13 cellular contexts compared by ENCODE assay signal in genomic region chr5:172906888-172907287, GRCh38. TPM values are rescaled to one million over a fixed set of nuclear protein-coding genes. Genes with fewer than 3 reads are reported as not detected.
DNase-seq lines count a peak whose midpoint lies in the region; TF ChIP-seq lines count a peak whose summit lies in the region.
"Had no signal": no experiment of that assay in that cellular context is flagged by ENCODE, and none has a peak within 500 bp of the region (broad histone marks: within the 10 kb centered on the region; RNA-seq: fewer than 3 reads in every experiment).

No MANE protein-coding gene starts in this region.

- peak overlapping the region; percentile 57 for H3K27ac Mint-ChIP-seq in activated T-cell treated with anti-CD3 and anti-CD28 coated beads, Interleukin-2, amount 50 U/mL, for 24 hours
- no peak overlapping the region for H3K27ac Mint-ChIP-seq in neural progenitor cell
- H3K27ac Mint-ChIP-seq: activated naive CD4-positive, alpha-beta T cell treated with anti-CD3 and anti-CD28 coated beads, Interleukin-2, amount 10 ng/mL, durations not matched to agents 7 days and 5 days; dendritic cell treated with granulocyte-macrophage colony-stimulating factor and Interleukin-4, amounts not matched to agents 40 ng/mL and 50 ng/mL, for 4 days; T-helper 2 cell treated with Interferon-gamma antibody and Interleukin-4, amounts not matched to agents 5 μg/mL and 100 μg/mL, for 36 hours had no signal

- H3K9ac ChIP-seq in neural progenitor cell = no peak overlapping the region

- peaks cover 8% of the 10 kb centered on the region for H4K20me1 ChIP-seq in neural progenitor cell (ENCODE audit: low read depth)

- H3K4me3 ChIP-seq in ascending aorta (peak overlapping the region in 1 of 2 donors; percentile 26), mesodermal cell (ENCODE audit: extremely low read depth, insufficient read depth, low read length, poor library complexity, severe bottlenecking) (no peak overlapping the region), tibial nerve (no peak overlapping the region), neural progenitor cell (no peak overlapping the region)

- intact Hi-C loops in ascending aorta (cut with DNase I) = no loop called here

- H3K9me3 Mint-ChIP-seq in activated T-cell treated with anti-CD3 and anti-CD28 coated beads, Interleukin-2, amount 50 U/mL, for 24 hours = no peaks in the 10 kb centered on the region
- H3K9me3 Mint-ChIP-seq in neural progenitor cell = no peaks in the 10 kb centered on the region
- H3K9me3 Mint-ChIP-seq: activated naive CD4-positive, alpha-beta T cell treated with anti-CD3 and anti-CD28 coated beads, Interleukin-2, amount 10 ng/mL, durations not matched to agents 7 days and 5 days; dendritic cell treated with granulocyte-macrophage colony-stimulating factor and Interleukin-4, amounts not matched to agents 40 ng/mL and 50 ng/mL, for 4 days; T-helper 2 cell treated with Interferon-gamma antibody and Interleukin-4, amounts not matched to agents 5 μg/mL and 100 μg/mL, for 36 hours had no signal

- whole genome bisulfite sequencing in mesodermal cell (ENCODE audit: insufficient coverage in 2 of 2), 2 experiments = 73 to 78% methylated on average over 5 to 7 of the region's 10 CpGs
- WGBS in tibial nerve, 2 donors = 76 to 87% methylated on average over 10 of the region's 10 CpGs

- no peak for TF ChIP-seq POLR2A in tibial nerve (IDR thresholded peaks at IDR 0.05)

- H3K36me3 ChIP-seq in ascending aorta (peaks cover 0 to 12% of the 10 kb centered on the region in 2 donors), mesodermal cell (ENCODE audit: control insufficient read depth, insufficient read depth, low read length) (peaks cover 35% of the 10 kb centered on the region), tibial nerve (peaks cover 0 to 22% (median 0%) of the 10 kb centered on the region in 3 donors), neural progenitor cell (no peaks in the 10 kb centered on the region)

- H3K27me3 ChIP-seq in ascending aorta = no peaks in the 10 kb centered on the region
- no peaks in the 10 kb centered on the region for H3K27me3 ChIP-seq in tibial nerve
- no peaks in the 10 kb centered on the region for H3K27me3 ChIP-seq in neural progenitor cell

- H3F3A ChIP-seq in neural progenitor cell (ENCODE audit: low read depth) = no peaks in the 10 kb centered on the region

- H2AFZ ChIP-seq in neural progenitor cell (replicated peaks) = no peak overlapping the region

- no peaks in the 10 kb centered on the region for H3K79me2 ChIP-seq in neural progenitor cell (ENCODE audit: low read depth)

- no peak for DNase-seq in activated T-cell treated with anti-CD3 and anti-CD28 coated beads, Interleukin-2, amount 50 U/mL, for 24 hours
- no peak for DNase-seq in activated T-cell treated with anti-CD3 and anti-CD28 coated beads, Interleukin-2, amount 50 U/mL, for 1 hour
- DNase-seq in ascending aorta (ENCODE audit: low spot score in 2 of 2) (peak in 1 of 2 donors; percentile 81), tibial nerve (ENCODE audit: low spot score in 2 of 2) (no peak), NCI-H187 (lab: John Stamatoyannopoulos, UW) (no peak), T-helper 1 cell (no peak), neural progenitor cell (ENCODE audit: low spot score) (no peak)
- DNase-seq: activated naive CD4-positive, alpha-beta T cell treated with anti-CD3 and anti-CD28 coated beads, Interleukin-2, amount 10 ng/mL, durations not matched to agents 7 days and 5 days; Kasumi-1; stimulated activated CD4-positive, alpha-beta T cell treated with anti-CD3 and anti-CD28 coated beads, Interleukin-4, amount 100 ng/mL, for 4 hours had no signal

- H3K4me2 ChIP-seq in neural progenitor cell = no peak overlapping the region

- peaks cover 7% of the 10 kb centered on the region for H3K4me1 Mint-ChIP-seq in activated T-cell treated with anti-CD3 and anti-CD28 coated beads, Interleukin-2, amount 50 U/mL, for 24 hours (ENCODE audit: low read depth)
- peaks cover 10% of the 10 kb centered on the region for H3K4me1 Mint-ChIP-seq in neural progenitor cell
- H3K4me1 Mint-ChIP-seq: activated naive CD4-positive, alpha-beta T cell treated with anti-CD3 and anti-CD28 coated beads, Interleukin-2, amount 10 ng/mL, durations not matched to agents 7 days and 5 days had no signal

- TF ChIP-seq CTCF in ascending aorta (IDR thresholded peaks at IDR 0.05) = peak in 1 of 3 experiments; percentile 33
- no peak for TF ChIP-seq CTCF in tibial nerve (IDR thresholded peaks at IDR 0.05)
- TF ChIP-seq CTCF in neural progenitor cell (IDR thresholded peaks at IDR 0.05) = no peak

- H3K4me3 Mint-ChIP-seq in activated T-cell treated with anti-CD3 and anti-CD28 coated beads, Interleukin-2, amount 50 U/mL, for 24 hours = no peak overlapping the region
- no peak overlapping the region for H3K4me3 Mint-ChIP-seq in neural progenitor cell
- H3K4me3 Mint-ChIP-seq: activated naive CD4-positive, alpha-beta T cell treated with anti-CD3 and anti-CD28 coated beads, Interleukin-2, amount 10 ng/mL, durations not matched to agents 7 days and 5 days; dendritic cell treated with granulocyte-macrophage colony-stimulating factor and Interleukin-4, amounts not matched to agents 40 ng/mL and 50 ng/mL, for 4 days; T-helper 2 cell treated with Interferon-gamma antibody and Interleukin-4, amounts not matched to agents 5 μg/mL and 100 μg/mL, for 36 hours had no signal

- peaks cover 23% of the 10 kb centered on the region for H3K36me3 Mint-ChIP-seq in activated T-cell treated with anti-CD3 and anti-CD28 coated beads, Interleukin-2, amount 50 U/mL, for 24 hours (ENCODE audit: low read depth)
- peaks cover 5% of the 10 kb centered on the region for H3K36me3 Mint-ChIP-seq in neural progenitor cell
- H3K36me3 Mint-ChIP-seq: activated naive CD4-positive, alpha-beta T cell treated with anti-CD3 and anti-CD28 coated beads, Interleukin-2, amount 10 ng/mL, durations not matched to agents 7 days and 5 days had no signal

- H3K4me1 ChIP-seq in ascending aorta (peaks cover 42 to 70% of the 10 kb centered on the region in 2 donors), mesodermal cell (ENCODE audit: control insufficient read depth, insufficient read depth, low read length, poor library complexity, severe bottlenecking) (peaks cover 44% of the 10 kb centered on the region), tibial nerve (peaks cover 0 to 54% (median 33%) of the 10 kb centered on the region in 4 donors), neural progenitor cell (peaks cover 14% of the 10 kb centered on the region)

- H3K27me3 Mint-ChIP-seq in activated T-cell treated with anti-CD3 and anti-CD28 coated beads, Interleukin-2, amount 50 U/mL, for 24 hours = no peaks in the 10 kb centered on the region
- H3K27me3 Mint-ChIP-seq in neural progenitor cell (ENCODE audit: insufficient read depth, low read depth) = no peaks in the 10 kb centered on the region
- H3K27me3 Mint-ChIP-seq: activated naive CD4-positive, alpha-beta T cell treated with anti-CD3 and anti-CD28 coated beads, Interleukin-2, amount 10 ng/mL, durations not matched to agents 7 days and 5 days; dendritic cell treated with granulocyte-macrophage colony-stimulating factor and Interleukin-4, amounts not matched to agents 40 ng/mL and 50 ng/mL, for 4 days had no signal

- TF ChIP-seq EP300 in tibial nerve (IDR thresholded peaks at IDR 0.05) = no peak

- no peaks in the 10 kb centered on the region for H3K9me3 ChIP-seq in ascending aorta
- H3K9me3 ChIP-seq in mesodermal cell (ENCODE audit: control insufficient read depth, low read length) = no peaks in the 10 kb centered on the region
- no peaks in the 10 kb centered on the region for H3K9me3 ChIP-seq in tibial nerve
- no peaks in the 10 kb centered on the region for H3K9me3 ChIP-seq in neural progenitor cell (ENCODE audit: low read depth)

- H3K27ac ChIP-seq in ascending aorta (peak overlapping the region; percentile 96 to 97), mesodermal cell (ENCODE audit: low read depth, low read length, severe bottlenecking) (peak overlapping the region; percentile 24), tibial nerve (peak overlapping the region; percentile 79 to 90 (median 84)), neural progenitor cell (no peak overlapping the region)

RNA-seq across cellular contexts. Expression of gene RPL26L1, which starts 52.3 kb away (rescaled TPM):
- total RNA-seq in ascending aorta (0.75 TPM), tibial nerve (10 to 100 TPM in 3 of 4 donors, 1 to 10 TPM in 1; 6.1 to 30.8 (median 25.3) TPM), neural progenitor cell (ENCODE audit: low replicate concordance) (55.7 and 99.3 TPM in 2 replicates)
- 88.8 TPM for polyA plus RNA-seq in mesodermal cell (2013, experiment 1 of 2)
- polyA plus RNA-seq in mesodermal cell (2013, experiment 2 of 2) = 99.2 TPM
